Comparison of ENCODE assay signal across 19 cellular contexts in genomic region chr11:45152740-45153595, GRCh38. TPM values are rescaled to one million over a fixed set of nuclear protein-coding genes. Genes with fewer than 3 reads are reported as not detected.
A peak's percentile ranks its signal among the peaks of the same experiment; 100 is the strongest.
DNase-seq lines count a peak whose midpoint lies in the region; ATAC-seq, FAIRE-seq and TF ChIP-seq lines count a peak whose summit lies in the region.
"Had no signal": no experiment of that assay in that cellular context is flagged by ENCODE, and none has a peak within 500 bp of the region (broad histone marks: within the 10 kb centered on the region; RNA-seq: fewer than 3 reads in every experiment).

No MANE protein-coding gene starts in this region.

- no peak overlapping the region for H3K9ac ChIP-seq in BLaER1

- H2AFZ ChIP-seq in osteoblast (ENCODE audit: low read length): no peak overlapping the region

- CTCF ChIA-PET in A549 (lab: Yijun Ruan, JAX): interaction anchor here (2.2 kb wide), 1 partner anchor 100 kb away, joined by 5 read pairs; no protein-coding TSS in a partner anchor

- TF ChIP-seq CTCF in A549 (IDR thresholded peaks at IDR 0.05) (no peak), coronary artery (IDR thresholded peaks at IDR 0.05) (no peak), osteoblast (IDR thresholded peaks at IDR 0.05; ENCODE audit: extremely low read depth, low read depth, low read length) (no peak), omental fat pad (IDR thresholded peaks at IDR 0.05) (no peak)

- H3K4me1 ChIP-seq in A549: peaks cover under 1% of the 10 kb centered on the region; the same call in 1 of the 3 replicates
- peaks cover 55% of the 10 kb centered on the region for H3K4me1 ChIP-seq in BLaER1
- peaks cover 12% of the 10 kb centered on the region for H3K4me1 ChIP-seq in osteoblast (ENCODE audit: insufficient read depth, low read length)

- H3K79me2 ChIP-seq in osteoblast (ENCODE audit: insufficient read depth, low read length): peaks cover 8% of the 10 kb centered on the region

- 92% methylated on average over 14 of the region's 14 CpGs for WGBS in A549 (ENCODE audit: missing lambda C conversion rate)

- 0 out of 2 replicates have a peak, but pooled peaks have one; percentile 12 for TF ChIP-seq POLR2A in A549 (IDR thresholded peaks at IDR 0.05; ENCODE audit: low read length)

- no peak overlapping the region for H3K4me2 ChIP-seq in A549
- peak overlapping the region; percentile 35; the same call in 1 of the 2 replicates for H3K4me2 ChIP-seq in BLaER1
- H3K4me2 ChIP-seq in osteoblast (ENCODE audit: insufficient read depth, low read length): no peak overlapping the region

- peaks cover 19% of the 10 kb centered on the region; the same call in 1 of the 2 replicates for H4K20me1 ChIP-seq in BLaER1
- H4K20me1 ChIP-seq in osteoblast (ENCODE audit: insufficient read depth, low read length): peaks cover 30% of the 10 kb centered on the region

- no peaks in the 10 kb centered on the region; the same call in 1 of the 2 replicates for H3K36me3 ChIP-seq in BLaER1
- no peaks in the 10 kb centered on the region for H3K36me3 ChIP-seq in osteoblast (ENCODE audit: insufficient read depth, low read length)
- H3K36me3 ChIP-seq: MG63 had no signal

- no peak for FAIRE-seq in A549 (lab: Jason Lieb, UNC)
- FAIRE-seq: HTR-8/SVneo had no signal

- H3K4me3 ChIP-seq in A549: no peak overlapping the region
- no peak overlapping the region for H3K4me3 ChIP-seq in BLaER1
- no peak overlapping the region for H3K4me3 ChIP-seq in coronary artery
- H3K4me3 ChIP-seq in osteoblast (ENCODE audit: insufficient read depth, low read length): no peak overlapping the region
- H3K4me3 ChIP-seq: MG63, SK-N-MC had no signal

- no peak for DNase-seq in A549 (ENCODE audit: low read depth in 1 of 2, low spot score in 1 of 2)
- peak; percentile 45 for DNase-seq in coronary artery (ENCODE audit: low spot score)
- DNase-seq in osteoblast (ENCODE audit: insufficient read length, low spot score, missing footprints): peak; percentile 46
- no peak for DNase-seq in omental fat pad (ENCODE audit: low spot score)
- DNase-seq in NCI-H187 (lab: John Stamatoyannopoulos, UW): no peak
- DNase-seq in nucleus accumbens (lab: John Stamatoyannopoulos, UW): no peak
- DNase-seq: AML-193, DMS79 treated with DMSO at 0.1 percent for 48 hours, H7, Kasumi-1, MG63, NCI-H1105, NCI-H2081 treated with DMSO at 0.1 percent for 48 hours, OCI-M1, SHP77 had no signal

- no peaks in the 10 kb centered on the region for H3K9me3 ChIP-seq in A549
- no peaks in the 10 kb centered on the region for H3K9me3 ChIP-seq in BLaER1
- no peaks in the 10 kb centered on the region for H3K9me3 ChIP-seq in osteoblast (ENCODE audit: low read depth, low read length)
- H3K9me3 ChIP-seq: MG63 had no signal

- no peak for TF ChIP-seq RAD21 in A549 (conservative IDR thresholded peaks at IDR 0.05 in 1 of 2, IDR thresholded peaks at IDR 0.05 in 1 of 2)

- H3K27me3 ChIP-seq in BLaER1: no peaks in the 10 kb centered on the region
- H3K27me3 ChIP-seq in osteoblast (ENCODE audit: insufficient read depth, low read length): no peaks in the 10 kb centered on the region
- H3K27me3 ChIP-seq: MG63 had no signal

- H3K27ac ChIP-seq in A549: no peak overlapping the region
- no peak overlapping the region for H3K27ac ChIP-seq in BLaER1
- no peak overlapping the region for H3K27ac ChIP-seq in coronary artery
- no peak overlapping the region for H3K27ac ChIP-seq in osteoblast (ENCODE audit: low read depth, low read length)
- H3K27ac ChIP-seq: SK-N-MC had no signal

- ATAC-seq in A549 (no peak), omental fat pad (ENCODE audit: low FRiP score) (no peak), HG02870 (IDR thresholded peaks at IDR 0.05; ENCODE audit: unreplicated experiment) (no peak)

- POLR2A ChIA-PET in A549 (lab: Yijun Ruan, JAX): no interaction called here

- no peak for TF ChIP-seq EP300 in A549 (IDR thresholded peaks at IDR 0.05)

TF ChIP-seq in A549, 52 proteins besides CTCF, POLR2A, EP300 and RAD21:
- no peak for TF ChIP-seq FOXS1 (CRISPR knock-in tag; IDR thresholded peaks at IDR 0.05)
- TF ChIP-seq BHLHE40 (IDR thresholded peaks at IDR 0.05; ENCODE audit: low read depth, low read length): no peak
- TF ChIP-seq FOSL2 (IDR thresholded peaks at IDR 0.05): no peak
- TF ChIP-seq FOSL2 (CRISPR knock-in tag; IDR thresholded peaks at IDR 0.05): no peak
- TF ChIP-seq TP53 (CRISPR knock-in tag; IDR thresholded peaks at IDR 0.05): no peak
- TF ChIP-seq CBX8 (IDR thresholded peaks at IDR 0.05): no peak
- no peak for TF ChIP-seq HOXA7 (CRISPR knock-in tag; IDR thresholded peaks at IDR 0.05)
- TF ChIP-seq EHF (CRISPR knock-in tag; IDR thresholded peaks at IDR 0.05): no peak

RNA-seq across cellular contexts. Expression of gene PRDM11, which starts 6.5 kb away (rescaled TPM):
- polyA plus RNA-seq in A549 (2011; rRNA removed) (4.3 and 5.8 TPM in 2 replicates), A549 (2017; fragmentation: RNase III; extraction: RNeasy Plus Mini Kit Qiagen cat#74134 plus additional on column Dnase treatment) (5.3 to 6.2 TPM (median 5.4 TPM) in 3 replicates)
- polyA plus RNA-seq in A549 (2012; cell fraction: cytosol; rRNA removed): 4.6 and 5.1 TPM in 2 replicates
- 6.7 and 8.5 TPM in 2 replicates for polyA plus RNA-seq in A549 (2012; cell fraction: nucleus; rRNA removed)
- polyA minus RNA-seq in A549 (2011; rRNA and poly(A)+ RNA removed): 10.4 and 11.2 TPM in 2 replicates
- total RNA-seq in osteoblast (5.4 and 6.8 TPM in 2 replicates), omental fat pad (10 to 100 TPM in 2 of 4 donors, 1 to 10 TPM in 2; 7.0 to 15.6 (median 10.7) TPM)

Comparison
In these comparisons a context has a peak if more than half of its experiments do, and no peak if none do; other contexts are left out.
1. DNase-seq: peak in coronary artery (single experiment) and osteoblast (single experiment); none in A549 (0 of 2), omental fat pad (single experiment), NCI-H187 (0 of 2) and nucleus accumbens (0 of 56).